Comparison of ENCODE assay signal across 1 cellular context in the genomic region with DNA sequence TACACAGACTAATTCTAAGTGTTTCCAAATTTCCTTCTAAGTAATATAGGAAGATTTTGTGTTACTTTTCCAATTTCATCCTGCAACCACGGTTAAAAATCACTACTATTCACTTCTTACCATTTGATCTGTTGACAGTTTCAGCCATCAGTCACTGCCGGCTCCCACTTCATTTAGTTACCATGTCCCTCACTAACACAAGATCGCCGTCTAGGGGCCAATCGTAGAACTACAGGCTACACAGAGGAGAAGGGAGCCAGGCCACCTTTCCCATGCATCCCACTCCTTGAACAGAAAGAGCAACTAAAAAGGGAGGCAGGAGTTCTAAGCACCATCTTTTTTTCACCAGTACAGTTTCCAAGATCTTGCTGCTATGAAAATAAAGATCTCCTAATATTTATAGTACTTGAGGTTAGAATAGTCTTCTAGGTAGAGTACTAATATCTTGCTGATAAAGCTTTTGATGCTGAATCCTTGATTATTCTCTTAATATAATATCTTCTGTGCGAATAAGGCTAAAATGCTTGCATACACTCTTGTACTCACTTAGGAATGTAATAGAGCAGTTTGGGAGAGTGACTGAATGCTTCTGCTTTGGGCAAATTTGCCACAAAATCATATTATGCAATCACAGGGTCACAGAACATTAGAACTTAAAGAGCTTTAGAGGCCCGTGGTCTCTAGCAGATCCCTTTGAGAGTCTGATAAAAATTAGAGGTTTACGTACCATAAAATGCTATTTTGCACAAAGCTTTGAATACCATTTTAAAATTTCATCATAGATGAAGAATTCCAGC.
A peak's percentile ranks its signal among the peaks of the same experiment; 100 is the strongest.
TF ChIP-seq lines count a peak whose summit lies in the region.

No MANE protein-coding gene starts in this region.

TF ChIP-seq in HepG2, 621 proteins besides CTCF, POLR2A, EP300 and RAD21 (continued from another document):
- no peak for TF ChIP-seq ZNF124 (CRISPR knock-in tag; IDR thresholded peaks at IDR 0.05)
- peak; percentile 27 for TF ChIP-seq YY1 (IDR thresholded peaks at IDR 0.05; ENCODE audit: insufficient read depth, insufficient replicate concordance, low read depth, low read length)
- TF ChIP-seq NFATC3 (CRISPR knock-in tag; IDR thresholded peaks at IDR 0.05) = no peak
- TF ChIP-seq, protein P1, sequence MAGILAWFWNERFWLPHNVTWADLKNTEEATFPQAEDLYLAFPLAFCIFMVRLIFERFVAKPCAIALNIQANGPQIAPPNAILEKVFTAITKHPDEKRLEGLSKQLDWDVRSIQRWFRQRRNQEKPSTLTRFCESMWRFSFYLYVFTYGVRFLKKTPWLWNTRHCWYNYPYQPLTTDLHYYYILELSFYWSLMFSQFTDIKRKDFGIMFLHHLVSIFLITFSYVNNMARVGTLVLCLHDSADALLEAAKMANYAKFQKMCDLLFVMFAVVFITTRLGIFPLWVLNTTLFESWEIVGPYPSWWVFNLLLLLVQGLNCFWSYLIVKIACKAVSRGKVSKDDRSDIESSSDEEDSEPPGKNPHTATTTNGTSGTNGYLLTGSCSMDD (CRISPR knock-in tag; IDR thresholded peaks at IDR 0.05) = no peak
- TF ChIP-seq NCOA1 (CRISPR knock-in tag; IDR thresholded peaks at IDR 0.05) = no peak
- TF ChIP-seq ZC3H4 (CRISPR knock-in tag; IDR thresholded peaks at IDR 0.05; ENCODE audit: borderline replicate concordance) = no peak
- TF ChIP-seq ZNF75D (CRISPR knock-in tag; IDR thresholded peaks at IDR 0.05; ENCODE audit: borderline replicate concordance) = no peak
- peak; percentile 89 for TF ChIP-seq SMC3 (IDR thresholded peaks at IDR 0.05; ENCODE audit: low read length)
- no peak for TF ChIP-seq ZFP62 (CRISPR knock-in tag; IDR thresholded peaks at IDR 0.05)
- no peak for TF ChIP-seq MEF2D (CRISPR knock-in tag; IDR thresholded peaks at IDR 0.05)
- TF ChIP-seq, protein P2, sequence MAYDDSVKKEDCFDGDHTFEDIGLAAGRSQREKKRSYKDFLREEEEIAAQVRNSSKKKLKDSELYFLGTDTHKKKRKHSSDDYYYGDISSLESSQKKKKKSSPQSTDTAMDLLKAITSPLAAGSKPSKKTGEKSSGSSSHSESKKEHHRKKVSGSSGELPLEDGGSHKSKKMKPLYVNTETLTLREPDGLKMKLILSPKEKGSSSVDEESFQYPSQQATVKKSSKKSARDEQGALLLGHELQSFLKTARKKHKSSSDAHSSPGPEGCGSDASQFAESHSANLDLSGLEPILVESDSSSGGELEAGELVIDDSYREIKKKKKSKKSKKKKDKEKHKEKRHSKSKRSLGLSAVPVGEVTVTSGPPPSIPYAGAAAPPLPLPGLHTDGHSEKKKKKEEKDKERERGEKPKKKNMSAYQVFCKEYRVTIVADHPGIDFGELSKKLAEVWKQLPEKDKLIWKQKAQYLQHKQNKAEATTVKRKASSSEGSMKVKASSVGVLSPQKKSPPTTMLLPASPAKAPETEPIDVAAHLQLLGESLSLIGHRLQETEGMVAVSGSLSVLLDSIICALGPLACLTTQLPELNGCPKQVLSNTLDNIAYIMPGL (CRISPR knock-in tag; IDR thresholded peaks at IDR 0.05; ENCODE audit: borderline replicate concordance in 1 of 2, low read depth in 1 of 2) = 0 out of 4 replicates have a peak, but pooled peaks of 1 of the 2 experiments have one; percentile 21
- TF ChIP-seq TGIF2 (CRISPR knock-in tag; IDR thresholded peaks at IDR 0.05) = peak; percentile 52; the same call in 1 of the 2 replicates
- 0 out of 2 replicates have a peak, but pooled peaks have one; percentile 21 for TF ChIP-seq BHLHE40 (IDR thresholded peaks at IDR 0.05; ENCODE audit: low read length)
- TF ChIP-seq POLR2AphosphoS5 (IDR thresholded peaks at IDR 0.05; ENCODE audit: low read depth, low read length) = no peak
- TF ChIP-seq, protein P3, sequence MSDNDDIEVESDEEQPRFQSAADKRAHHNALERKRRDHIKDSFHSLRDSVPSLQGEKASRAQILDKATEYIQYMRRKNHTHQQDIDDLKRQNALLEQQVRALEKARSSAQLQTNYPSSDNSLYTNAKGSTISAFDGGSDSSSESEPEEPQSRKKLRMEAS (IDR thresholded peaks at IDR 0.05) = no peak
- TF ChIP-seq FOXA3 (CRISPR knock-in tag; IDR thresholded peaks at IDR 0.05) = peak; percentile 22; the same call in 1 of the 2 replicates
- no peak for TF ChIP-seq HDAC2 (CRISPR knock-in tag; IDR thresholded peaks at IDR 0.05)
- TF ChIP-seq IKZF1 (IDR thresholded peaks at IDR 0.05) = no peak
- no peak for TF ChIP-seq ZNF253 (CRISPR knock-in tag; IDR thresholded peaks at IDR 0.05; ENCODE audit: borderline replicate concordance)
- TF ChIP-seq ZNF879 (CRISPR knock-in tag; IDR thresholded peaks at IDR 0.05) = no peak
- no peak for TF ChIP-seq ELF1 (CRISPR knock-in tag; IDR thresholded peaks at IDR 0.05)
- TF ChIP-seq XRCC5 (optimal IDR thresholded peaks at IDR 0.05; ENCODE audit: low read length) = peak; percentile 52
- 0 out of 2 replicates have a peak, but pooled peaks have one; percentile 30 for TF ChIP-seq ERF (CRISPR knock-in tag; IDR thresholded peaks at IDR 0.05)
- TF ChIP-seq ZNF720 (CRISPR knock-in tag; IDR thresholded peaks at IDR 0.05) = no peak
- TF ChIP-seq IRF2 (CRISPR knock-in tag; IDR thresholded peaks at IDR 0.05) = peak; percentile 45; the same call in 1 of the 2 replicates
- TF ChIP-seq, protein P4, sequence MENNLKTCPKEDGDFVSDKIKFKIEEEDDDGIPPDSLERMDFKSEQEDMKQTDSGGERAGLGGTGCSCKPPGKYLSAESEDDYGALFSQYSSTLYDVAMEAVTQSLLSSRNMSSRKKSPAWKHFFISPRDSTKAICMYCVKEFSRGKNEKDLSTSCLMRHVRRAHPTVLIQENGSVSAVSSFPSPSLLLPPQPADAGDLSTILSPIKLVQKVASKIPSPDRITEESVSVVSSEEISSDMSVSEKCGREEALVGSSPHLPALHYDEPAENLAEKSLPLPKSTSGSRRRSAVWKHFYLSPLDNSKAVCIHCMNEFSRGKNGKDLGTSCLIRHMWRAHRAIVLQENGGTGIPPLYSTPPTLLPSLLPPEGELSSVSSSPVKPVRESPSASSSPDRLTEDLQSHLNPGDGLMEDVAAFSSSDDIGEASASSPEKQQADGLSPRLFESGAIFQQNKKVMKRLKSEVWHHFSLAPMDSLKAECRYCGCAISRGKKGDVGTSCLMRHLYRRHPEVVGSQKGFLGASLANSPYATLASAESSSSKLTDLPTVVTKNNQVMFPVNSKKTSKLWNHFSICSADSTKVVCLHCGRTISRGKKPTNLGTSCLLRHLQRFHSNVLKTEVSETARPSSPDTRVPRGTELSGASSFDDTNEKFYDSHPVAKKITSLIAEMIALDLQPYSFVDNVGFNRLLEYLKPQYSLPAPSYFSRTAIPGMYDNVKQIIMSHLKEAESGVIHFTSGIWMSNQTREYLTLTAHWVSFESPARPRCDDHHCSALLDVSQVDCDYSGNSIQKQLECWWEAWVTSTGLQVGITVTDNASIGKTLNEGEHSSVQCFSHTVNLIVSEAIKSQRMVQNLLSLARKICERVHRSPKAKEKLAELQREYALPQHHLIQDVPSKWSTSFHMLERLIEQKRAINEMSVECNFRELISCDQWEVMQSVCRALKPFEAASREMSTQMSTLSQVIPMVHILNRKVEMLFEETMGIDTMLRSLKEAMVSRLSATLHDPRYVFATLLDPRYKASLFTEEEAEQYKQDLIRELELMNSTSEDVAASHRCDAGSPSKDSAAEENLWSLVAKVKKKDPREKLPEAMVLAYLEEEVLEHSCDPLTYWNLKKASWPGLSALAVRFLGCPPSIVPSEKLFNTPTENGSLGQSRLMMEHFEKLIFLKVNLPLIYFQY (CRISPR knock-in tag; IDR thresholded peaks at IDR 0.05; ENCODE audit: borderline replicate concordance) = no peak
- TF ChIP-seq, protein P5, sequence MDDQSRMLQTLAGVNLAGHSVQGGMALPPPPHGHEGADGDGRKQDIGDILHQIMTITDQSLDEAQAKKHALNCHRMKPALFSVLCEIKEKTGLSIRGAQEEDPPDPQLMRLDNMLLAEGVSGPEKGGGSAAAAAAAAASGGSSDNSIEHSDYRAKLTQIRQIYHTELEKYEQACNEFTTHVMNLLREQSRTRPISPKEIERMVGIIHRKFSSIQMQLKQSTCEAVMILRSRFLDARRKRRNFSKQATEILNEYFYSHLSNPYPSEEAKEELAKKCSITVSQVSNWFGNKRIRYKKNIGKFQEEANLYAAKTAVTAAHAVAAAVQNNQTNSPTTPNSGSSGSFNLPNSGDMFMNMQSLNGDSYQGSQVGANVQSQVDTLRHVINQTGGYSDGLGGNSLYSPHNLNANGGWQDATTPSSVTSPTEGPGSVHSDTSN (CRISPR knock-in tag; IDR thresholded peaks at IDR 0.05; ENCODE audit: borderline replicate concordance) = no peak
- TF ChIP-seq, protein P6, sequence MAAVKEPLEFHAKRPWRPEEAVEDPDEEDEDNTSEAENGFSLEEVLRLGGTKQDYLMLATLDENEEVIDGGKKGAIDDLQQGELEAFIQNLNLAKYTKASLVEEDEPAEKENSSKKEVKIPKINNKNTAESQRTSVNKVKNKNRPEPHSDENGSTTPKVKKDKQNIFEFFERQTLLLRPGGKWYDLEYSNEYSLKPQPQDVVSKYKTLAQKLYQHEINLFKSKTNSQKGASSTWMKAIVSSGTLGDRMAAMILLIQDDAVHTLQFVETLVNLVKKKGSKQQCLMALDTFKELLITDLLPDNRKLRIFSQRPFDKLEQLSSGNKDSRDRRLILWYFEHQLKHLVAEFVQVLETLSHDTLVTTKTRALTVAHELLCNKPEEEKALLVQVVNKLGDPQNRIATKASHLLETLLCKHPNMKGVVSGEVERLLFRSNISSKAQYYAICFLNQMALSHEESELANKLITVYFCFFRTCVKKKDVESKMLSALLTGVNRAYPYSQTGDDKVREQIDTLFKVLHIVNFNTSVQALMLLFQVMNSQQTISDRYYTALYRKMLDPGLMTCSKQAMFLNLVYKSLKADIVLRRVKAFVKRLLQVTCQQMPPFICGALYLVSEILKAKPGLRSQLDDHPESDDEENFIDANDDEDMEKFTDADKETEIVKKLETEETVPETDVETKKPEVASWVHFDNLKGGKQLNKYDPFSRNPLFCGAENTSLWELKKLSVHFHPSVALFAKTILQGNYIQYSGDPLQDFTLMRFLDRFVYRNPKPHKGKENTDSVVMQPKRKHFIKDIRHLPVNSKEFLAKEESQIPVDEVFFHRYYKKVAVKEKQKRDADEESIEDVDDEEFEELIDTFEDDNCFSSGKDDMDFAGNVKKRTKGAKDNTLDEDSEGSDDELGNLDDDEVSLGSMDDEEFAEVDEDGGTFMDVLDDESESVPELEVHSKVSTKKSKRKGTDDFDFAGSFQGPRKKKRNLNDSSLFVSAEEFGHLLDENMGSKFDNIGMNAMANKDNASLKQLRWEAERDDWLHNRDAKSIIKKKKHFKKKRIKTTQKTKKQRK (IDR thresholded peaks at IDR 0.05; ENCODE audit: low read length) = no peak
- no peak for TF ChIP-seq KLF12 (CRISPR knock-in tag; IDR thresholded peaks at IDR 0.05; ENCODE audit: borderline replicate concordance)
- TF ChIP-seq CC2D1A (CRISPR knock-in tag; IDR thresholded peaks at IDR 0.05) = no peak
- TF ChIP-seq CREB1 (IDR thresholded peaks at IDR 0.05) = no peak
- no peak for TF ChIP-seq CREB1 (CRISPR knock-in tag; IDR thresholded peaks at IDR 0.05)
- no peak for TF ChIP-seq HMG20A (CRISPR knock-in tag; IDR thresholded peaks at IDR 0.05; ENCODE audit: borderline replicate concordance)
- no peak for TF ChIP-seq CENPT (CRISPR knock-in tag; IDR thresholded peaks at IDR 0.05; ENCODE audit: low read depth)
